Comparison of ENCODE assay signal across 8 cellular contexts in genomic region chr17:75779250-75779986, GRCh38. TPM values are rescaled to one million over a fixed set of nuclear protein-coding genes. Genes with fewer than 3 reads are reported as not detected.
DNase-seq lines count a peak whose midpoint lies in the region; ATAC-seq and TF ChIP-seq lines count a peak whose summit lies in the region.

No MANE protein-coding gene starts in this region.

- peak overlapping the region; percentile 91 for H3K4me3 ChIP-seq in kidney epithelial cell (ENCODE audit: low read depth, low read length)

- TF ChIP-seq CTCF in kidney epithelial cell (IDR thresholded peaks at IDR 0.05; ENCODE audit: insufficient read depth, low read length, poor library complexity, severe bottlenecking) = no peak

- H3K36me3 ChIP-seq in kidney epithelial cell (ENCODE audit: control insufficient read depth, insufficient read depth, low read length) = peaks cover 4% of the 10 kb centered on the region

- ATAC-seq in HG03378 (IDR thresholded peaks at IDR 0.05; ENCODE audit: unreplicated experiment) = peak; percentile 71

- no peaks in the 10 kb centered on the region for H3K27me3 ChIP-seq in kidney epithelial cell (ENCODE audit: control insufficient read depth, insufficient read depth, low read length)

- TF ChIP-seq POLR2A in GM19099 (IDR thresholded peaks at IDR 0.05; ENCODE audit: extremely low read depth, insufficient read length, low read depth) = peak; percentile 100

- DNase-seq in AG20443 (ENCODE audit: low spot score) (peak; percentile 94), NCI-H446 treated with DMSO at 0.1 percent for 48 hours (lab: John Stamatoyannopoulos, UW) (peak; percentile 100), cerebellum (ENCODE audit: low spot score) (peak; percentile 97), kidney epithelial cell (ENCODE audit: low read depth) (peak; percentile 98)
- peak; percentile 93 for DNase-seq in activated CD4-positive, alpha-beta T cell treated with anti-CD3 and anti-CD28 coated beads for 1 hour
- peak; percentile 91 to 93 for DNase-seq in stimulated activated CD4-positive, alpha-beta T cell treated with anti-CD3 and anti-CD28 coated beads, Interleukin-15, amount 100 ng/mL, for 48 hours (ENCODE audit: low read depth in 2 of 2)

RNA-seq across cellular contexts. Expression of gene UNK, which starts 5.2 kb away (rescaled TPM):
- 72.0 TPM for total RNA-seq in cerebellum
- total RNA-seq in kidney epithelial cell = 18.6 and 23.7 TPM in 2 replicates

RNA-seq across cellular contexts. Expression of gene GALK1, which starts 14.4 kb away (rescaled TPM):
- total RNA-seq in cerebellum (6.8 TPM), kidney epithelial cell (18.7 and 21.2 TPM in 2 replicates)

RNA-seq across cellular contexts. Expression of gene ITGB4, which starts 58.2 kb away (rescaled TPM):
- total RNA-seq in cerebellum (2.1 TPM), kidney epithelial cell (17.8 and 27.9 TPM in 2 replicates)

Comparison
In these comparisons a context has a peak if more than half of its experiments do, and no peak if none do; other contexts are left out.
1. Peak in every context shown above with its lines: DNase-seq, ATAC-seq and H3K4me3 ChIP-seq.